Comparison of ENCODE assay signal across 8 cellular contexts in the genomic region with DNA sequence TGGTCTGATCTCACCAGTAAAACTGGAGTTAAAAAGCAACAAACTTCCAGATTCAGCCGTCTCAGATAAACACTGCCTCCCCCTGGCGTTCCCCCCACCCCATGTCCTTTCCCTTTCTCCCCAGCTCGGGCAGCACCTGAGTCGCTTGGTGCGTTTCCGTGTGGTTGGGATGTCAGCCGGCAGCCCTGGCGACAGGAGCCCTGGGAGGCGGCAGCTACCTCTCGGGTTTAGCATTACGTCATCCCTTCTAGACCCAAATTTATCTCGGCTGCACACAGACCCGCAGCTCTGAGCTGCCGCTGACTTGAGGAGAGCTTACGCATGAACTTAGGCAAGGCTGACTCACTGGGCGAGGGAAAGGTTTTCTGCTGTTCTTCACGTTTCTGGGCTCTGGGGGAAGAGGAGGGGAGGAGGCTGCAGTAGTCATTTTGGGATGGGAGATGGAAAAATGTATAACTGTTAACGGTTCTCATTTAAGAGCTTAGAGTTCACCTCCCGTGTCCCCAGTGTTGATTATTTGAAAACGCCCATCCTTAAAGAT. TPM values are rescaled to one million over a fixed set of nuclear protein-coding genes. Genes with fewer than 3 reads are reported as not detected.
DNase-seq lines count a peak whose midpoint lies in the region; ATAC-seq and TF ChIP-seq lines count a peak whose summit lies in the region.

No MANE protein-coding gene starts in this region.

- H3K9ac ChIP-seq in KMS-11 = peak overlapping the region; percentile 39; the same call in 1 of the 2 replicates

- intact Hi-C loops in sciatic nerve (cut with DNase I) = no loop called here

- H3F3A ChIP-seq in GM23338 (replicated peaks; ENCODE audit: low read depth) = peaks cover 7% of the 10 kb centered on the region; the same call in 1 of the 2 replicates

- H2AFZ ChIP-seq in GM23338 (peak overlapping the region; percentile 40), KMS-11 (ENCODE audit: low read depth) (no peak overlapping the region)

- H3K4me1 Mint-ChIP-seq in GM23338 = peaks cover 42% of the 10 kb centered on the region

- H3K4me3 ChIP-seq in GM23338 (peak overlapping the region; percentile 53), KMS-11 (IDR thresholded peaks at IDR 0.05; ENCODE audit: insufficient read depth, low read depth, low read length) (no peak overlapping the region), astrocyte of the cerebellum (ENCODE audit: low read depth, low read length) (peak overlapping the region; percentile 42)

- H4K20me1 ChIP-seq in GM23338 (replicated peaks; ENCODE audit: insufficient read depth) (no peaks in the 10 kb centered on the region), KMS-11 (ENCODE audit: insufficient read depth) (no peaks in the 10 kb centered on the region)

- peak; percentile 95 for DNase-seq in ELR (ENCODE audit: low read depth)
- DNase-seq in GM23338 (ENCODE audit: low spot score) = peak; percentile 83
- DNase-seq in T-helper 22 cell (ENCODE audit: low read depth) = peak; percentile 74
- peak; percentile 76 for DNase-seq in astrocyte of the cerebellum (ENCODE audit: low read depth)
- peak in 43 of 51 donors; percentile 22 to 85 (median 60) for DNase-seq in hypothalamus (lab: John Stamatoyannopoulos, UW)
- peak; percentile 76 for DNase-seq in sciatic nerve (ENCODE audit: low spot score)
- no peak for DNase-seq in DMS53 (lab: John Stamatoyannopoulos, UW)

- H3K4me1 ChIP-seq in GM23338 (ENCODE audit: insufficient read depth) = peaks cover 23% of the 10 kb centered on the region
- H3K4me1 ChIP-seq in KMS-11 (ENCODE audit: low read depth, poor library complexity, severe bottlenecking) = peaks cover 75% of the 10 kb centered on the region

- H3K27me3 ChIP-seq in GM23338 (ENCODE audit: insufficient read depth) = peaks cover 42% of the 10 kb centered on the region
- no peaks in the 10 kb centered on the region for H3K27me3 ChIP-seq in KMS-11 (ENCODE audit: insufficient read depth, low read depth)

- no peaks in the 10 kb centered on the region for H3K36me3 ChIP-seq in GM23338 (ENCODE audit: insufficient read depth)
- H3K36me3 ChIP-seq in KMS-11 (ENCODE audit: insufficient read depth) = no peaks in the 10 kb centered on the region

- no peaks in the 10 kb centered on the region; the same call in 2 of the 3 replicates for H3K36me3 Mint-ChIP-seq in GM23338 (ENCODE audit: low read depth)

- H3K27ac Mint-ChIP-seq in GM23338 = no peak overlapping the region

- in situ Hi-C loops in astrocyte of the cerebellum (cut with HindIII; ENCODE audit: low sequenced_read_pairs) = loop anchor here (5.0 kb wide), 1 partner anchor 76 kb away; no protein-coding TSS in a partner anchor

- H3K9me2 ChIP-seq in GM23338 (ENCODE audit: insufficient read depth) = no peaks in the 10 kb centered on the region

- no peaks in the 10 kb centered on the region; the same call in 2 of the 3 replicates for H3K9me3 Mint-ChIP-seq in GM23338

- ATAC-seq in GM23338 (peak; percentile 64), sciatic nerve (peak; percentile 52)

- H3K79me2 ChIP-seq in GM23338 (replicated peaks; ENCODE audit: insufficient read depth) = no peaks in the 10 kb centered on the region
- peaks cover 59% of the 10 kb centered on the region for H3K79me2 ChIP-seq in KMS-11 (ENCODE audit: insufficient read depth, low read depth)

- H3K4me3 Mint-ChIP-seq in GM23338 = peak overlapping the region; percentile 64

- TF ChIP-seq CTCF in GM23338 (conservative IDR thresholded peaks at IDR 0.05; ENCODE audit: low read depth in 2 of 2) (peak; percentile 37 to 57), KMS-11 (conservative IDR thresholded peaks at IDR 0.05; ENCODE audit: low read depth, low read length) (no peak), astrocyte of the cerebellum (IDR thresholded peaks at IDR 0.05; ENCODE audit: low read depth, low read length, missing control alignments) (peak; percentile 44)

- H3K27me3 Mint-ChIP-seq in GM23338 (ENCODE audit: insufficient read depth, low read depth, poor library complexity) = peaks cover 30% of the 10 kb centered on the region

- H3K4me2 ChIP-seq in GM23338 = peak overlapping the region; percentile 81
- H3K4me2 ChIP-seq in KMS-11 = peak overlapping the region; percentile 75

- H3K27ac ChIP-seq in GM23338 (ENCODE audit: low read depth) = no peak overlapping the region
- peak overlapping the region; percentile 56 for H3K27ac ChIP-seq in KMS-11

TF ChIP-seq in GM23338, 12 proteins besides CTCF, POLR2A, EP300 and RAD21:
- TF ChIP-seq POLR2AphosphoS5 (IDR thresholded peaks at IDR 0.05; ENCODE audit: low read depth) (no peak), CREB1 (CRISPR knock-in tag; IDR thresholded peaks at IDR 0.05; ENCODE audit: low read depth) (peak; percentile 50; the same call in 1 of the 2 replicates)

RNA-seq across cellular contexts. Expression of a gene that starts 14.4 kb away (rescaled TPM):
- 5.1 and 6.9 TPM in 2 replicates for total RNA-seq in GM23338 (2014; rRNA removed; shearing (Covaris generic))
- polyA plus RNA-seq in GM23338 (2016; fragmentation: Nextera tagmentation; extraction: Ambion mirVana) = 8.5 and 8.6 TPM in 2 replicates
- total RNA-seq in sciatic nerve = 72.2 TPM
